1 cellular context compared by ENCODE assay signal in genomic region chr17:74433421-74434121, GRCh38.
TF ChIP-seq lines count a peak whose summit lies in the region.

No MANE protein-coding gene starts in this region.

TF ChIP-seq in HepG2, 621 proteins besides CTCF, POLR2A, EP300 and RAD21 (continued from another document and continues in another):
- TF ChIP-seq ZNF441 (CRISPR knock-in tag; IDR thresholded peaks at IDR 0.05; ENCODE audit: borderline replicate concordance) (0 out of 2 replicates have a peak, but pooled peaks have one; percentile 47), CEBPB (IDR thresholded peaks at IDR 0.05; ENCODE audit: borderline replicate concordance, low read depth, low read length) (no peak), ZNF687 (CRISPR knock-in tag; IDR thresholded peaks at IDR 0.05) (peak; percentile 86), ARID2 (CRISPR knock-in tag; IDR thresholded peaks at IDR 0.05; ENCODE audit: borderline replicate concordance) (peak; percentile 27; the same call in 1 of the 2 replicates), RFXANK (CRISPR knock-in tag; IDR thresholded peaks at IDR 0.05) (0 out of 2 replicates have a peak, but pooled peaks have one; percentile 71), JDP2 (CRISPR knock-in tag; IDR thresholded peaks at IDR 0.05; ENCODE audit: borderline replicate concordance) (no peak), HMGXB4 (CRISPR knock-in tag; IDR thresholded peaks at IDR 0.05; ENCODE audit: borderline replicate concordance in 1 of 2, low read depth in 1 of 2) (peak; percentile 56 to 91), TRIM24 (CRISPR knock-in tag; IDR thresholded peaks at IDR 0.05) (no peak), DRAP1 (CRISPR knock-in tag; IDR thresholded peaks at IDR 0.05) (peak; percentile 45; the same call in 1 of the 2 replicates), XRCC5 (optimal IDR thresholded peaks at IDR 0.05; ENCODE audit: low read length) (peak; percentile 36), ZNF619 (CRISPR knock-in tag; IDR thresholded peaks at IDR 0.05) (no peak), KMT2A (CRISPR knock-in tag; IDR thresholded peaks at IDR 0.05) (0 out of 2 replicates have a peak, but pooled peaks have one; percentile 26), KDM4B (CRISPR knock-in tag; IDR thresholded peaks at IDR 0.05) (no peak), CAMTA2 (CRISPR knock-in tag; IDR thresholded peaks at IDR 0.05; ENCODE audit: borderline replicate concordance) (no peak), ARNTL (CRISPR knock-in tag; IDR thresholded peaks at IDR 0.05) (0 out of 2 replicates have a peak, but pooled peaks have one; percentile 23), CREB1 (IDR thresholded peaks at IDR 0.05) (no peak), CREB1 (CRISPR knock-in tag; IDR thresholded peaks at IDR 0.05) (no peak), SOX5 (CRISPR knock-in tag; IDR thresholded peaks at IDR 0.05; ENCODE audit: borderline replicate concordance) (no peak), ZNF780A (CRISPR knock-in tag; IDR thresholded peaks at IDR 0.05) (no peak), ZNF652 (CRISPR knock-in tag; IDR thresholded peaks at IDR 0.05; ENCODE audit: borderline replicate concordance, low read depth) (0 out of 2 replicates have a peak, but pooled peaks have one; percentile 22), ZNF775 (CRISPR knock-in tag; IDR thresholded peaks at IDR 0.05; ENCODE audit: borderline replicate concordance) (peak; percentile 18; the same call in 1 of the 2 replicates), ZNF83 (CRISPR knock-in tag; IDR thresholded peaks at IDR 0.05; ENCODE audit: borderline replicate concordance) (no peak), HOXD1 (CRISPR knock-in tag; IDR thresholded peaks at IDR 0.05) (no peak), ZNF225 (CRISPR knock-in tag; IDR thresholded peaks at IDR 0.05) (0 out of 2 replicates have a peak, but pooled peaks have one; percentile 57), ZNF263 (CRISPR knock-in tag; IDR thresholded peaks at IDR 0.05) (peak; percentile 42), FOSL2 (CRISPR knock-in tag; IDR thresholded peaks at IDR 0.05) (peak; percentile 74), SP1 (IDR thresholded peaks at IDR 0.05) (no peak), SP1 (CRISPR knock-in tag; IDR thresholded peaks at IDR 0.05) (no peak), SALL2 (CRISPR knock-in tag; IDR thresholded peaks at IDR 0.05) (peak; percentile 64; the same call in 1 of the 2 replicates), KAT8 (CRISPR knock-in tag; IDR thresholded peaks at IDR 0.05) (peak; percentile 30; the same call in 1 of the 2 replicates), KDM5B (CRISPR knock-in tag; IDR thresholded peaks at IDR 0.05; ENCODE audit: borderline replicate concordance) (peak; percentile 42; the same call in 1 of the 2 replicates), SALL1 (CRISPR knock-in tag; IDR thresholded peaks at IDR 0.05) (0 out of 2 replicates have a peak, but pooled peaks have one; percentile 18), MIER3 (CRISPR knock-in tag; IDR thresholded peaks at IDR 0.05; ENCODE audit: borderline replicate concordance) (no peak), ZMYM3 (CRISPR knock-in tag; IDR thresholded peaks at IDR 0.05) (0 out of 2 replicates have a peak, but pooled peaks have one; percentile 44), ARHGAP35 (CRISPR knock-in tag; IDR thresholded peaks at IDR 0.05; ENCODE audit: borderline replicate concordance) (no peak), ZMAT3 (CRISPR knock-in tag; conservative IDR thresholded peaks at IDR 0.05) (0 out of 2 replicates have a peak, but pooled peaks have one; percentile 48)
- TF ChIP-seq, protein P1, sequence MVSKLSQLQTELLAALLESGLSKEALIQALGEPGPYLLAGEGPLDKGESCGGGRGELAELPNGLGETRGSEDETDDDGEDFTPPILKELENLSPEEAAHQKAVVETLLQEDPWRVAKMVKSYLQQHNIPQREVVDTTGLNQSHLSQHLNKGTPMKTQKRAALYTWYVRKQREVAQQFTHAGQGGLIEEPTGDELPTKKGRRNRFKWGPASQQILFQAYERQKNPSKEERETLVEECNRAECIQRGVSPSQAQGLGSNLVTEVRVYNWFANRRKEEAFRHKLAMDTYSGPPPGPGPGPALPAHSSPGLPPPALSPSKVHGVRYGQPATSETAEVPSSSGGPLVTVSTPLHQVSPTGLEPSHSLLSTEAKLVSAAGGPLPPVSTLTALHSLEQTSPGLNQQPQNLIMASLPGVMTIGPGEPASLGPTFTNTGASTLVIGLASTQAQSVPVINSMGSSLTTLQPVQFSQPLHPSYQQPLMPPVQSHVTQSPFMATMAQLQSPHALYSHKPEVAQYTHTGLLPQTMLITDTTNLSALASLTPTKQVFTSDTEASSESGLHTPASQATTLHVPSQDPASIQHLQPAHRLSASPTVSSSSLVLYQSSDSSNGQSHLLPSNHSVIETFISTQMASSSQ (IDR thresholded peaks at IDR 0.05; ENCODE audit: low read depth), result no peak
- TF ChIP-seq, protein P1 (CRISPR knock-in tag; IDR thresholded peaks at IDR 0.05; ENCODE audit: borderline replicate concordance), result 0 out of 2 replicates have a peak, but pooled peaks have one; percentile 25
- TF ChIP-seq, protein P2, sequence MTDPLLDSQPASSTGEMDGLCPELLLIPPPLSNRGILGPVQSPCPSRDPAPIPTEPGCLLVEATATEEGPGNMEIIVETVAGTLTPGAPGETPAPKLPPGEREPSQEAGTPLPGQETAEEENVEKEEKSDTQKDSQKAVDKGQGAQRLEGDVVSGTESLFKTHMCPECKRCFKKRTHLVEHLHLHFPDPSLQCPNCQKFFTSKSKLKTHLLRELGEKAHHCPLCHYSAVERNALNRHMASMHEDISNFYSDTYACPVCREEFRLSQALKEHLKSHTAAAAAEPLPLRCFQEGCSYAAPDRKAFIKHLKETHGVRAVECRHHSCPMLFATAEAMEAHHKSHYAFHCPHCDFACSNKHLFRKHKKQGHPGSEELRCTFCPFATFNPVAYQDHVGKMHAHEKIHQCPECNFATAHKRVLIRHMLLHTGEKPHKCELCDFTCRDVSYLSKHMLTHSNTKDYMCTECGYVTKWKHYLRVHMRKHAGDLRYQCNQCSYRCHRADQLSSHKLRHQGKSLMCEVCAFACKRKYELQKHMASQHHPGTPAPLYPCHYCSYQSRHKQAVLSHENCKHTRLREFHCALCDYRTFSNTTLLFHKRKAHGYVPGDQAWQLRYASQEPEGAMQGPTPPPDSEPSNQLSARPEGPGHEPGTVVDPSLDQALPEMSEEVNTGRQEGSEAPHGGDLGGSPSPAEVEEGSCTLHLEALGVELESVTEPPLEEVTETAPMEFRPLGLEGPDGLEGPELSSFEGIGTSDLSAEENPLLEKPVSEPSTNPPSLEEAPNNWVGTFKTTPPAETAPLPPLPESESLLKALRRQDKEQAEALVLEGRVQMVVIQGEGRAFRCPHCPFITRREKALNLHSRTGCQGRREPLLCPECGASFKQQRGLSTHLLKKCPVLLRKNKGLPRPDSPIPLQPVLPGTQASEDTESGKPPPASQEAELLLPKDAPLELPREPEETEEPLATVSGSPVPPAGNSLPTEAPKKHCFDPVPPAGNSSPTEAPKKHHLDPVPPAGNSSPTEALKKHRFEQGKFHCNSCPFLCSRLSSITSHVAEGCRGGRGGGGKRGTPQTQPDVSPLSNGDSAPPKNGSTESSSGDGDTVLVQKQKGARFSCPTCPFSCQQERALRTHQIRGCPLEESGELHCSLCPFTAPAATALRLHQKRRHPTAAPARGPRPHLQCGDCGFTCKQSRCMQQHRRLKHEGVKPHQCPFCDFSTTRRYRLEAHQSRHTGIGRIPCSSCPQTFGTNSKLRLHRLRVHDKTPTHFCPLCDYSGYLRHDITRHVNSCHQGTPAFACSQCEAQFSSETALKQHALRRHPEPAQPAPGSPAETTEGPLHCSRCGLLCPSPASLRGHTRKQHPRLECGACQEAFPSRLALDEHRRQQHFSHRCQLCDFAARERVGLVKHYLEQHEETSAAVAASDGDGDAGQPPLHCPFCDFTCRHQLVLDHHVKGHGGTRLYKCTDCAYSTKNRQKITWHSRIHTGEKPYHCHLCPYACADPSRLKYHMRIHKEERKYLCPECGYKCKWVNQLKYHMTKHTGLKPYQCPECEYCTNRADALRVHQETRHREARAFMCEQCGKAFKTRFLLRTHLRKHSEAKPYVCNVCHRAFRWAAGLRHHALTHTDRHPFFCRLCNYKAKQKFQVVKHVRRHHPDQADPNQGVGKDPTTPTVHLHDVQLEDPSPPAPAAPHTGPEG (CRISPR knock-in tag; IDR thresholded peaks at IDR 0.05), result no peak
- TF ChIP-seq, protein P3, sequence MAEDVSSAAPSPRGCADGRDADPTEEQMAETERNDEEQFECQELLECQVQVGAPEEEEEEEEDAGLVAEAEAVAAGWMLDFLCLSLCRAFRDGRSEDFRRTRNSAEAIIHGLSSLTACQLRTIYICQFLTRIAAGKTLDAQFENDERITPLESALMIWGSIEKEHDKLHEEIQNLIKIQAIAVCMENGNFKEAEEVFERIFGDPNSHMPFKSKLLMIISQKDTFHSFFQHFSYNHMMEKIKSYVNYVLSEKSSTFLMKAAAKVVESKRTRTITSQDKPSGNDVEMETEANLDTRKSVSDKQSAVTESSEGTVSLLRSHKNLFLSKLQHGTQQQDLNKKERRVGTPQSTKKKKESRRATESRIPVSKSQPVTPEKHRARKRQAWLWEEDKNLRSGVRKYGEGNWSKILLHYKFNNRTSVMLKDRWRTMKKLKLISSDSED (CRISPR knock-in tag; IDR thresholded peaks at IDR 0.05), result no peak
- TF ChIP-seq, protein P4, sequence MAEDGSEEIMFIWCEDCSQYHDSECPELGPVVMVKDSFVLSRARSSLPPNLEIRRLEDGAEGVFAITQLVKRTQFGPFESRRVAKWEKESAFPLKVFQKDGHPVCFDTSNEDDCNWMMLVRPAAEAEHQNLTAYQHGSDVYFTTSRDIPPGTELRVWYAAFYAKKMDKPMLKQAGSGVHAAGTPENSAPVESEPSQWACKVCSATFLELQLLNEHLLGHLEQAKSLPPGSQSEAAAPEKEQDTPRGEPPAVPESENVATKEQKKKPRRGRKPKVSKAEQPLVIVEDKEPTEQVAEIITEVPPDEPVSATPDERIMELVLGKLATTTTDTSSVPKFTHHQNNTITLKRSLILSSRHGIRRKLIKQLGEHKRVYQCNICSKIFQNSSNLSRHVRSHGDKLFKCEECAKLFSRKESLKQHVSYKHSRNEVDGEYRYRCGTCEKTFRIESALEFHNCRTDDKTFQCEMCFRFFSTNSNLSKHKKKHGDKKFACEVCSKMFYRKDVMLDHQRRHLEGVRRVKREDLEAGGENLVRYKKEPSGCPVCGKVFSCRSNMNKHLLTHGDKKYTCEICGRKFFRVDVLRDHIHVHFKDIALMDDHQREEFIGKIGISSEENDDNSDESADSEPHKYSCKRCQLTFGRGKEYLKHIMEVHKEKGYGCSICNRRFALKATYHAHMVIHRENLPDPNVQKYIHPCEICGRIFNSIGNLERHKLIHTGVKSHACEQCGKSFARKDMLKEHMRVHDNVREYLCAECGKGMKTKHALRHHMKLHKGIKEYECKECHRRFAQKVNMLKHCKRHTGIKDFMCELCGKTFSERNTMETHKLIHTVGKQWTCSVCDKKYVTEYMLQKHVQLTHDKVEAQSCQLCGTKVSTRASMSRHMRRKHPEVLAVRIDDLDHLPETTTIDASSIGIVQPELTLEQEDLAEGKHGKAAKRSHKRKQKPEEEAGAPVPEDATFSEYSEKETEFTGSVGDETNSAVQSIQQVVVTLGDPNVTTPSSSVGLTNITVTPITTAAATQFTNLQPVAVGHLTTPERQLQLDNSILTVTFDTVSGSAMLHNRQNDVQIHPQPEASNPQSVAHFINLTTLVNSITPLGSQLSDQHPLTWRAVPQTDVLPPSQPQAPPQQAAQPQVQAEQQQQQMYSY (CRISPR knock-in tag; IDR thresholded peaks at IDR 0.05), result no peak
